ENCODE assay signal across 17 cellular contexts in the genomic region with DNA sequence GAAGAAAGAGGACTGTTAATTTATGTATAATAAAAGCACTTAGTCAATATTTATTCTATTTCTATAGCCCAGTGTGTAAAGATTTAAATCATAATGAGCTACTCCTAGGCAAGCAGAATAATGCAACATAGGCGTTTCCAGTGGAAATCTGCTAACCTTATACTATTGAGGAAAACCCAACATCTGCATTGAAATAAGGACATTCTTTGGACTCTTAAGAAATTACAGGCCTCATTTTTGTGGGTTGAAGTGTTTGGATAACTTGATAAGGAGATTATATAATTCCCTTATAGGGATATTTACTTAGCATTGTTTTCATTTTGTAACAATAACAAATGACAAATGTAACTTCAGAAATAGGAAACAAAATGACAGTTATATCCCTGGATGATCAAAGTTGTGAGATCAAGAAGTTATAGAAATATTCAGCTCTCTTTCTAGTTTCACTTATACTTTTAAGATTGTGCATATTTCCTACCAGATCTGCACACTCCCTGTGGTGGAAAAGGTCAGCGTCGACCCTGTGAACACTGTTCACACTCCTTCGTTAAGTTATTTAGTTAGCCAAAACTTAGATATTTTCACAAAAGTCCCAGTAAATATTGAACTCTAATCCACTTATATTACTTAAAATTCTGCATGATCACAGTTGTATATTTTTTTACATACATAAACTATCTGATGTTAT.
DNase-seq lines count a peak whose midpoint lies in the region; ATAC-seq, FAIRE-seq and TF ChIP-seq lines count a peak whose summit lies in the region.
"Had no signal": no experiment of that assay in that cellular context is flagged by ENCODE, and none has a peak within 500 bp of the region (broad histone marks: within the 10 kb centered on the region; RNA-seq: fewer than 3 reads in every experiment).

No MANE protein-coding gene starts in this region.

- H3K4me1 Mint-ChIP-seq in osteocyte (ENCODE audit: unreplicated experiment), result peaks cover 61% of the 10 kb centered on the region

- DNase-seq in AG20443 (ENCODE audit: low spot score) (peak; percentile 30), PC-3 (peak; percentile 69), endothelial cell of umbilical vein (ENCODE audit: low read depth, low spot score) (peak; percentile 44), osteocyte (ENCODE audit: extremely low spot score, unreplicated experiment) (no peak), SIG-M5 (lab: John Stamatoyannopoulos, UW) (no peak), NCI-H1436 (lab: John Stamatoyannopoulos, UW) (no peak)
- no peak for DNase-seq in activated effector memory CD4-positive, alpha-beta T cell treated with Interleukin-2 at 50 U/mL for 16 hours
- no peak for DNase-seq in activated naive CD4-positive, alpha-beta T cell treated with anti-CD3 and anti-CD28 coated beads, Interleukin-2, amount 50 U/mL, for 16 hours
- DNase-seq: activated CD8-positive, alpha-beta T cell treated with anti-CD3 and anti-CD28 coated beads for 36 hours; GF-D8; glutamatergic neuron; Kasumi-1; NCI-H2171; stimulated activated CD4-positive, alpha-beta T cell treated with anti-CD3 and anti-CD28 coated beads, Interleukin-2, amount 100 ng/mL, for 24 hours; stimulated activated naive B cell treated with anti-CD40 and anti-IgM and Interleukin-4, amounts not matched to agents 10 μg/mL and 1 μg/mL and 100 μg/mL, for 72 hours; T-helper 2 cell had no signal

- H3K36me3 ChIP-seq in PC-3 (ENCODE audit: low read depth, low read length), result no peaks in the 10 kb centered on the region
- no peaks in the 10 kb centered on the region for H3K36me3 ChIP-seq in endothelial cell of umbilical vein (ENCODE audit: control insufficient read depth in 2 of 2, extremely low read depth in 1 of 2, insufficient read depth in 2 of 2, low read length in 2 of 2)
- H3K36me3 ChIP-seq: BLaER1 had no signal

- no peak for FAIRE-seq in endothelial cell of umbilical vein (lab: Jason Lieb, UNC)

- H3K9me3 ChIP-seq in PC-3 (ENCODE audit: low read length) (no peaks in the 10 kb centered on the region), endothelial cell of umbilical vein (replicated peaks; ENCODE audit: control insufficient read depth, insufficient read depth, low read length) (no peaks in the 10 kb centered on the region)
- H3K9me3 ChIP-seq: BLaER1 had no signal

- H3K4me3 ChIP-seq in PC-3 (ENCODE audit: low read length), result no peak overlapping the region
- H3K4me3 ChIP-seq in endothelial cell of umbilical vein (replicated peaks in 1 of 3; ENCODE audit: insufficient read depth in 1 of 3, low read depth in 1 of 3, low read length in 3 of 3), result no peak overlapping the region
- H3K4me3 ChIP-seq: BLaER1 had no signal

- intact Hi-C loops in PC-3 (cut with micrococcal nuclease) (loop anchor here (1.0 to 5.0 kb wide), 3 partner anchors 133 to 263 kb away; no protein-coding TSS in a partner anchor), endothelial cell of umbilical vein (cut with micrococcal nuclease) (loop anchor here (1.0 kb wide), 2 partner anchors 244 to 263 kb away; no protein-coding TSS in a partner anchor)

- H3K4me3 Mint-ChIP-seq in osteocyte (ENCODE audit: unreplicated experiment), result peak overlapping the region; percentile 50
- H3K4me3 Mint-ChIP-seq: activated CD8-positive, alpha-beta T cell treated with anti-CD3 and anti-CD28 coated beads for 36 hours; stimulated activated naive B cell treated with anti-CD40 and anti-IgM and Interleukin-4, amounts not matched to agents 10 μg/mL and 1 μg/mL and 100 μg/mL, for 72 hours had no signal

- no peaks in the 10 kb centered on the region for H3K9me1 ChIP-seq in endothelial cell of umbilical vein (replicated peaks; ENCODE audit: control insufficient read depth, extremely low read depth, insufficient read depth, low read length)

- H3K27me3 Mint-ChIP-seq in osteocyte (ENCODE audit: unreplicated experiment), result no peaks in the 10 kb centered on the region
- H3K27me3 Mint-ChIP-seq: activated CD8-positive, alpha-beta T cell treated with anti-CD3 and anti-CD28 coated beads for 36 hours; stimulated activated naive B cell treated with anti-CD40 and anti-IgM and Interleukin-4, amounts not matched to agents 10 μg/mL and 1 μg/mL and 100 μg/mL, for 72 hours had no signal

- H2AFZ ChIP-seq in PC-3 (ENCODE audit: low read length) (no peak overlapping the region), endothelial cell of umbilical vein (ENCODE audit: low read depth, low read length) (peak overlapping the region; percentile 31)

- CTCF ChIA-PET in PC-3 (lab: Charles Lee), result interaction anchor here (0.5 kb wide), 1 partner anchor 152 kb away, joined by 4 read pairs; no protein-coding TSS in a partner anchor
- CTCF ChIA-PET in endothelial cell of umbilical vein (lab: Charles Lee), result interaction anchor here (0.6 to 3.5 kb wide), 15 partner anchors 9 to 265 kb away, joined by 3 to 32 read pairs (median 3); no protein-coding TSS in a partner anchor

- dilution Hi-C loops in endothelial cell of umbilical vein (cut with MboI; ENCODE audit: extremely low pct_ligation_motif_present, low sequenced_read_pairs), result no loop called here

- H3K9ac ChIP-seq in PC-3 (ENCODE audit: low read length), result no peak overlapping the region
- H3K9ac ChIP-seq in endothelial cell of umbilical vein (replicated peaks; ENCODE audit: extremely low read depth, insufficient read depth, low read length), result no peak overlapping the region
- H3K9ac ChIP-seq: BLaER1 had no signal

- peaks cover 3% of the 10 kb centered on the region for H3K9me3 Mint-ChIP-seq in osteocyte (ENCODE audit: unreplicated experiment)
- H3K9me3 Mint-ChIP-seq: activated CD8-positive, alpha-beta T cell treated with anti-CD3 and anti-CD28 coated beads for 36 hours; stimulated activated naive B cell treated with anti-CD40 and anti-IgM and Interleukin-4, amounts not matched to agents 10 μg/mL and 1 μg/mL and 100 μg/mL, for 72 hours had no signal

- no peak for TF ChIP-seq POLR2A in endothelial cell of umbilical vein (IDR thresholded peaks at IDR 0.05; ENCODE audit: low read depth, low read length)

- no peaks in the 10 kb centered on the region for H3K79me2 ChIP-seq in PC-3 (ENCODE audit: low read length)
- H3K79me2 ChIP-seq in endothelial cell of umbilical vein (ENCODE audit: control insufficient read depth, insufficient read depth, low read length), result no peaks in the 10 kb centered on the region

- no peaks in the 10 kb centered on the region for H4K20me1 ChIP-seq in PC-3 (ENCODE audit: low read length)
- no peaks in the 10 kb centered on the region for H4K20me1 ChIP-seq in endothelial cell of umbilical vein (replicated peaks; ENCODE audit: control insufficient read depth, extremely low read depth, insufficient read depth, low read length)
- H4K20me1 ChIP-seq: BLaER1 had no signal

- BruUV-seq in PC-3 (replicated peaks; lab: Mats Ljungman, UMichigan) (no TSS peak), endothelial cell of umbilical vein (replicated peaks; lab: Mats Ljungman, UMichigan) (no TSS peak)

- H3K4me1 ChIP-seq in PC-3 (ENCODE audit: insufficient read depth, low read length) (peaks cover 12% of the 10 kb centered on the region; the same call in 1 of the 2 replicates), endothelial cell of umbilical vein (ENCODE audit: control insufficient read depth, extremely low read depth, insufficient read depth, low read length) (peaks cover 22% of the 10 kb centered on the region)
- H3K4me1 ChIP-seq: BLaER1 had no signal

- H3K4me2 ChIP-seq in PC-3 (ENCODE audit: low read length) (no peak overlapping the region), endothelial cell of umbilical vein (ENCODE audit: insufficient read depth, low read length) (peak overlapping the region; percentile 62)
- H3K4me2 ChIP-seq: BLaER1 had no signal

- no peaks in the 10 kb centered on the region for H3K9me2 ChIP-seq in PC-3 (replicated peaks; ENCODE audit: low read length)

- peak overlapping the region; percentile 90 for H3K27ac Mint-ChIP-seq in osteocyte (ENCODE audit: unreplicated experiment)
- H3K27ac Mint-ChIP-seq: activated CD8-positive, alpha-beta T cell treated with anti-CD3 and anti-CD28 coated beads for 36 hours; stimulated activated naive B cell treated with anti-CD40 and anti-IgM and Interleukin-4, amounts not matched to agents 10 μg/mL and 1 μg/mL and 100 μg/mL, for 72 hours had no signal

- H3K27me3 ChIP-seq in PC-3 (ENCODE audit: low read length) (no peaks in the 10 kb centered on the region), endothelial cell of umbilical vein (ENCODE audit: control insufficient read depth in 2 of 2, insufficient read depth in 2 of 2, low read length in 2 of 2) (no peaks in the 10 kb centered on the region)
- H3K27me3 ChIP-seq: BLaER1 had no signal

- peaks cover 34% of the 10 kb centered on the region for H3K36me3 Mint-ChIP-seq in osteocyte (ENCODE audit: unreplicated experiment)
- H3K36me3 Mint-ChIP-seq: stimulated activated naive B cell treated with anti-CD40 and anti-IgM and Interleukin-4, amounts not matched to agents 10 μg/mL and 1 μg/mL and 100 μg/mL, for 72 hours had no signal

- POLR2A ChIA-PET in PC-3 (lab: Charles Lee; ENCODE audit: unreplicated experiment) (no interaction called here), endothelial cell of umbilical vein (lab: Charles Lee) (no interaction called here)

- H3K27ac ChIP-seq in PC-3 (ENCODE audit: low read length) (no peak overlapping the region), endothelial cell of umbilical vein (ENCODE audit: insufficient read depth, low read depth, low read length) (peak overlapping the region; percentile 58)
- H3K27ac ChIP-seq: BLaER1 had no signal

- peak; percentile 87 for ATAC-seq in PC-3
- ATAC-seq: activated CD8-positive, alpha-beta T cell treated with anti-CD3 and anti-CD28 coated beads for 36 hours; stimulated activated naive B cell treated with anti-CD40 and anti-IgM and Interleukin-4, amounts not matched to agents 10 μg/mL and 1 μg/mL and 100 μg/mL, for 72 hours had no signal

- TF ChIP-seq CTCF in PC-3 (conservative IDR thresholded peaks at IDR 0.05; ENCODE audit: low read depth, low read length) (no peak), endothelial cell of umbilical vein (IDR thresholded peaks at IDR 0.05; ENCODE audit: extremely low read depth in 1 of 2, insufficient read depth in 1 of 2, low read depth in 1 of 2, low read length in 2 of 2) (no peak), osteocyte (IDR thresholded peaks at IDR 0.05) (no peak)

- no peaks in the 10 kb centered on the region for H3F3A ChIP-seq in PC-3 (ENCODE audit: low read length, unreplicated experiment)

TF ChIP-seq in endothelial cell of umbilical vein, 7 proteins besides CTCF, POLR2A, EP300 and RAD21:
- TF ChIP-seq JUN (IDR thresholded peaks at IDR 0.05; ENCODE audit: borderline replicate concordance, insufficient read depth, insufficient read length, low read depth) (no peak), GATA2 (IDR thresholded peaks at IDR 0.05; ENCODE audit: insufficient read depth, insufficient read length, low read depth, low read length) (peak; percentile 44)

Comparison
In these comparisons a context has a peak if more than half of its experiments do, and no peak if none do; other contexts are left out.
1. DNase-seq: peak in AG20443 (single experiment), PC-3 (single experiment) and endothelial cell of umbilical vein (single experiment); none in osteocyte (single experiment), SIG-M5 (single experiment), NCI-H1436 (single experiment), activated effector memory CD4-positive, alpha-beta T cell treated with Interleukin-2 at 50 U/mL for 16 hours (single experiment) and activated naive CD4-positive, alpha-beta T cell treated with anti-CD3 and anti-CD28 coated beads, Interleukin-2, amount 50 U/mL, for 16 hours (single experiment).